Comparison of ENCODE assay signal across 11 cellular contexts in the genomic region with DNA sequence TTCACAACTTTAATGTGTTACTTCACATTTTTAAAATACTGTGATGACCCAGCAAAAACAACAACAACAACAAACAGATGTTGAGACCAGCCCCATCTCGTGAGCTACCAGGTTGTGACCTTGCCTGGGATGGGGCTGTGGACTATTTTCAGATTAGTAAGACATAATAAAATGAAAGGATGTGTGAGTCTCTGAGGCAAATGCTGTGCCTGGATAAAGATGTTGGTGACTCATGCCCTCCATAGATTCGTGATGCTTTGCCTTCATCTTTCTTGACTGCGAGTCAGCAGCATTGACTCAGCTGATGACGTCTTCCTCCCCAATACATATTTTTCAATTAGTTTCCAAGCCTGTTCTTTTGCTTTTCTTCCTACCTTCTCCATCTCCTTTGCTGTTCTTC.
DNase-seq lines count a peak whose midpoint lies in the region; FAIRE-seq and TF ChIP-seq lines count a peak whose summit lies in the region.
"Had no signal": no experiment of that assay in that cellular context is flagged by ENCODE, and none has a peak within 500 bp of the region (broad histone marks: within the 10 kb centered on the region; RNA-seq: fewer than 3 reads in every experiment).

No MANE protein-coding gene starts in this region.

- no peak overlapping the region for H3K27ac ChIP-seq in OCI-LY7 (ENCODE audit: low read depth, low read length, poor library complexity, severe bottlenecking)

- BruUV-seq in OCI-LY7 (replicated peaks; lab: Mats Ljungman, UMichigan) = no TSS peak

- TF ChIP-seq POLR2A in H54 (IDR thresholded peaks at IDR 0.05; ENCODE audit: low read depth, low read length) = no peak

- H4K20me1 ChIP-seq in OCI-LY7 (ENCODE audit: insufficient read depth, low read length) = no peaks in the 10 kb centered on the region

- POLR2A ChIA-PET in OCI-LY7 (lab: Charles Lee) = no interaction called here

- H3K9me2 ChIP-seq in OCI-LY7 (ENCODE audit: insufficient read depth, low read length) = no peaks in the 10 kb centered on the region

- no peak overlapping the region for H2AFZ ChIP-seq in OCI-LY7 (ENCODE audit: low read length)

- TF ChIP-seq CTCF in epithelial cell of esophagus (IDR thresholded peaks at IDR 0.05; ENCODE audit: insufficient read depth, low read depth, low read length, missing control alignments) (no peak), OCI-LY7 (conservative IDR thresholded peaks at IDR 0.05; ENCODE audit: low read length) (no peak)

- DNase-seq in H54 (ENCODE audit: insufficient read length, low spot score) (peak; percentile 33), SW480 (ENCODE audit: low spot score) (peak; percentile 24), epithelial cell of esophagus (ENCODE audit: low read depth) (peak; percentile 92), OCI-M2 (lab: John Stamatoyannopoulos, UW; ENCODE audit: unreplicated experiment) (no peak), OCI-LY7 (ENCODE audit: low spot score) (no peak), NCI-H69 (lab: John Stamatoyannopoulos, UW) (no peak), epidermal melanocyte (ENCODE audit: insufficient read length, low spot score) (no peak)
- peak; percentile 17 to 20 for DNase-seq in stimulated activated CD4-positive, alpha-beta T cell treated with anti-CD3 and anti-CD28 coated beads, Interleukin-2, amount 100 ng/mL, for 48 hours
- DNase-seq: cerebellar nuclear complex, NCI-H526 had no signal

- intact Hi-C loops in OCI-LY7 (cut with micrococcal nuclease; ENCODE audit: unreplicated experiment) = loop anchor here (10.0 kb wide), 1 partner anchor 62 kb away; no protein-coding TSS in a partner anchor

- peak; percentile 64 for FAIRE-seq in H54 (lab: Jason Lieb, UNC)
- FAIRE-seq: TTC549 had no signal

- H3K4me3 ChIP-seq in epithelial cell of esophagus (ENCODE audit: low read length) (no peak overlapping the region), OCI-LY7 (ENCODE audit: low read depth, low read length, poor library complexity, severe bottlenecking) (no peak overlapping the region)

- no peaks in the 10 kb centered on the region for H3K79me2 ChIP-seq in OCI-LY7 (ENCODE audit: insufficient read depth, low read depth, low read length)

- no peaks in the 10 kb centered on the region for H3K4me1 ChIP-seq in OCI-LY7 (ENCODE audit: insufficient read depth, low read length, poor library complexity, severe bottlenecking)

- H3K9me3 ChIP-seq in OCI-LY7 (ENCODE audit: low read length) = 0 out of 2 replicates have a peak, but pooled peaks cover 4% of the 10 kb centered on the region

- H3K4me2 ChIP-seq in OCI-LY7 (ENCODE audit: low read length) = no peak overlapping the region

- CTCF ChIA-PET in OCI-LY7 (lab: Charles Lee; ENCODE audit: unreplicated experiment) = no interaction called here

- no peaks in the 10 kb centered on the region for H3K36me3 ChIP-seq in OCI-LY7 (ENCODE audit: insufficient read depth, low read length)

Comparison
In these comparisons a context has a peak if more than half of its experiments do, and no peak if none do; other contexts are left out.
1. DNase-seq: peak in H54 (single experiment), SW480 (single experiment), epithelial cell of esophagus (single experiment) and stimulated activated CD4-positive, alpha-beta T cell treated with anti-CD3 and anti-CD28 coated beads, Interleukin-2, amount 100 ng/mL, for 48 hours (2 of 2); none in OCI-M2 (single experiment), OCI-LY7 (single experiment), NCI-H69 (single experiment) and epidermal melanocyte (single experiment).